Comparison of ENCODE assay signal across 10 cellular contexts in the genomic region with DNA sequence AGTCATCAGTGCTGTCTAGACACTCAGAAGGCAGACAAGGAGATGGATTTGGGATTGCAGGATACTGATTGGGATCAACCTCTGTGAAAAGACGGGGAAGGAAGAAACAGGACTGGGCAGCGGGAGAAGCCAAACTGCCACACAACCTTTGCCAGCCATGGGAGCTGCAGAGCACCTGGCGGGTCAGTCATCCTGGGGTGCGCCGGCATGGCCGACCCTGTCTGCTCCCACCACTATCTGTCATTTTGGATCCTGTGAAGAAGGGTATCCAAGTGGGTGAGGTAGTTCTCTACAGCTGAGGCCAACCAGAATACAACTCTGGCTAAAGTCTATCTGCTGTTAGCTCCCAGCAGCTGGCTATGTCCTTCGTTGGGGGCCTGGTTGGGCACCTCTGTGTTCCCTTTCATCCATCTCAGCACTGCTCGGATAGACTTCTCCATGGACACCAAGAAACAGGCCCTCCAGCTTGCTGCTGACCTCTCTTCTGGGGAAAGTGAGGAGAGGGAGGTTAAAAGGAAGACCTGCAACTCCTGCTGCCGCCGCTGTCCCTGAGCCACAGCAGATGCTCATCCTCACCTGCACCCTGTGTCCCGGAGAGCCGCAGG. TPM values are rescaled to one million over a fixed set of nuclear protein-coding genes. Genes with fewer than 3 reads are reported as not detected.
"Had no signal": no experiment of that assay in that cellular context is flagged by ENCODE, and none has a peak within 500 bp of the region (broad histone marks: within the 10 kb centered on the region; RNA-seq: fewer than 3 reads in every experiment).

No MANE protein-coding gene starts in this region.

- ATAC-seq: HepG2, K562 had no signal

- H3K4me3 ChIP-seq: GM23248, K562 had no signal

- FAIRE-seq: H54, HepG2, K562 had no signal

- H2AFZ ChIP-seq: GM23248 had no signal

- H3K27ac ChIP-seq: GM23248, HL-60 had no signal

- DNase-seq: GM23248, GOT3, H9, HCEC 1CT, HFFc6 had no signal

- H3K9ac ChIP-seq: GM23248 had no signal

RNA-seq across cellular contexts. Expression of gene IL2RA, which starts 15.0 kb away (rescaled TPM):
- total RNA-seq: GM23248, H9, HepG2, HFFc6, HT1080 had no signal
- polyA plus RNA-seq: GM23248, HepG2, K562 had no signal
